ENCODE assay signal across 1 cellular context in the genomic region with DNA sequence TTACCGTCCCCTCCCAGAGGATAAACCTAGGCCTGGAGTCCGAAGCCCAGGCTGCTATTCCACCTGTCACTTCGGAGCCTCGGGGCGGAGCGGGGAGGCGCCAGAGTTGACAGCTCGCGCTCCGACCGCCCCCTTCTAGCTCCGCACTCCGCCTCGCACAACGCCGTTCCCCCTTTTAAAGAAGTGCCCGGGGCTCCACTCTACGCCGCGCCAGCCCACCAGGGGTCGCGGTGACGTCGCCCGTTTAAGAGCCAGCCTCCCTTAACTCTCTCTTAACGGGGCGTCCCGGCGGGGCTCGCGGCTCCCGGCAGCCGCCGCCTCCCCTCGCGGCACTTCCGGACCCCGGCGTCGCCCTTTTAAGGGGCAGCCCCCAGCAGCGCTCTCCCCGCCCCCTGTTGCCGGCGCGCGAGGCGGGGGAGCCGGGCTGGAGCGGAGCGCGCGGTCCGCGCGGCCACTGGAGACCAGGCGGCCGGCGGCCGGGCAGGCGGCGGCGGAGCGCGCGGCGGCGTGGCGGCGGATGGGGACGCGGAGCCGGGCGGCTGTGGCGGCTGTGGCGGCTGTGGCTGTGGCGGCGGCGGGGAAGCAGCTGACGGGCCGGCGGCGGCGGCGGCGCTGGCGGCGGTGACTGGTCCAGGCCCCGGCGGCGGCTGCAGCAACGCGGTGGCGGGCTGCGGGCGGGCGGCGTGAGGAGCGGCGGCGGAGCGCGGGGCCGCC.
TF ChIP-seq lines count a peak whose summit lies in the region.

Gene INAFM2, plus strand, starts transcription at position 454 of the 714 bp plus-strand sequence. CDS start 364 bp downstream, outside the sequence.

TF ChIP-seq in HepG2, 621 proteins besides CTCF, POLR2A, EP300 and RAD21 (continued from another document and continues in another):
- TF ChIP-seq GLMP (CRISPR knock-in tag; IDR thresholded peaks at IDR 0.05; ENCODE audit: borderline replicate concordance), result no peak
- TF ChIP-seq MEF2D (CRISPR knock-in tag; IDR thresholded peaks at IDR 0.05), result no peak
- peak; percentile 46; the same call in 1 of the 2 replicates for TF ChIP-seq PHF20 (CRISPR knock-in tag; IDR thresholded peaks at IDR 0.05)
- TF ChIP-seq, protein P1, sequence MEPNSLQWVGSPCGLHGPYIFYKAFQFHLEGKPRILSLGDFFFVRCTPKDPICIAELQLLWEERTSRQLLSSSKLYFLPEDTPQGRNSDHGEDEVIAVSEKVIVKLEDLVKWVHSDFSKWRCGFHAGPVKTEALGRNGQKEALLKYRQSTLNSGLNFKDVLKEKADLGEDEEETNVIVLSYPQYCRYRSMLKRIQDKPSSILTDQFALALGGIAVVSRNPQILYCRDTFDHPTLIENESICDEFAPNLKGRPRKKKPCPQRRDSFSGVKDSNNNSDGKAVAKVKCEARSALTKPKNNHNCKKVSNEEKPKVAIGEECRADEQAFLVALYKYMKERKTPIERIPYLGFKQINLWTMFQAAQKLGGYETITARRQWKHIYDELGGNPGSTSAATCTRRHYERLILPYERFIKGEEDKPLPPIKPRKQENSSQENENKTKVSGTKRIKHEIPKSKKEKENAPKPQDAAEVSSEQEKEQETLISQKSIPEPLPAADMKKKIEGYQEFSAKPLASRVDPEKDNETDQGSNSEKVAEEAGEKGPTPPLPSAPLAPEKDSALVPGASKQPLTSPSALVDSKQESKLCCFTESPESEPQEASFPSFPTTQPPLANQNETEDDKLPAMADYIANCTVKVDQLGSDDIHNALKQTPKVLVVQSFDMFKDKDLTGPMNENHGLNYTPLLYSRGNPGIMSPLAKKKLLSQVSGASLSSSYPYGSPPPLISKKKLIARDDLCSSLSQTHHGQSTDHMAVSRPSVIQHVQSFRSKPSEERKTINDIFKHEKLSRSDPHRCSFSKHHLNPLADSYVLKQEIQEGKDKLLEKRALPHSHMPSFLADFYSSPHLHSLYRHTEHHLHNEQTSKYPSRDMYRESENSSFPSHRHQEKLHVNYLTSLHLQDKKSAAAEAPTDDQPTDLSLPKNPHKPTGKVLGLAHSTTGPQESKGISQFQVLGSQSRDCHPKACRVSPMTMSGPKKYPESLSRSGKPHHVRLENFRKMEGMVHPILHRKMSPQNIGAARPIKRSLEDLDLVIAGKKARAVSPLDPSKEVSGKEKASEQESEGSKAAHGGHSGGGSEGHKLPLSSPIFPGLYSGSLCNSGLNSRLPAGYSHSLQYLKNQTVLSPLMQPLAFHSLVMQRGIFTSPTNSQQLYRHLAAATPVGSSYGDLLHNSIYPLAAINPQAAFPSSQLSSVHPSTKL (CRISPR knock-in tag; IDR thresholded peaks at IDR 0.05), result peak; percentile 48; the same call in 1 of the 2 replicates
- TF ChIP-seq ERF (CRISPR knock-in tag; IDR thresholded peaks at IDR 0.05), result peak; percentile 49; the same call in 1 of the 2 replicates
- TF ChIP-seq ZFX (CRISPR knock-in tag; IDR thresholded peaks at IDR 0.05; ENCODE audit: low read depth), result peak; percentile 60
- 0 out of 2 replicates have a peak, but pooled peaks have one; percentile 24 for TF ChIP-seq ZNF350 (CRISPR knock-in tag; IDR thresholded peaks at IDR 0.05; ENCODE audit: borderline replicate concordance, low read depth)
- TF ChIP-seq ETV5 (CRISPR knock-in tag; IDR thresholded peaks at IDR 0.05; ENCODE audit: borderline replicate concordance), result peak; percentile 85; the same call in 1 of the 2 replicates
- TF ChIP-seq, protein P2, sequence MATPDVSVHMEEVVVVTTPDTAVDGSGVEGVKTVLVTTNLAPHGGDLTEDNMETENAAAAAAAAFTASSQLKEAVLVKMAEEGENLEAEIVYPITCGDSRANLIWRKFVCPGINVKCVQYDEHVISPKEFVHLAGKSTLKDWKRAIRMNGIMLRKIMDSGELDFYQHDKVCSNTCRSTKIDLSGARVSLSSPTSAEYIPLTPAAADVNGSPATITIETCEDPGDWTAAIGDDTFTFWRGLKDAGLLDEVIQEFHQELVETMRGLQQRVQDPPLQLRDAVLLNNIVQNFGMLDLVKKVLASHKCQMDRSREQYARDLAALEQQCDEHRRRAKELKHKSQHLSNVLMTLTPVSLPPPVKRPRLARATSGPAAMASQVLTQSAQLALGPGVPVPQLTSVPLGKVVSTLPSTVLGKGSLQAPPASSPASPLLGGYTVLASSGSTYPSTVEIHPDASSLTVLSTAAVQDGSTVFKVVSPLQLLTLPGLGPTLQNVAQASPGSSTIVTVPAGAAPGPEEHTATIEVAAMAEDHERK (CRISPR knock-in tag; IDR thresholded peaks at IDR 0.05; ENCODE audit: low read depth), result 0 out of 2 replicates have a peak, but pooled peaks have one; percentile 50
- TF ChIP-seq ZNF484 (CRISPR knock-in tag; IDR thresholded peaks at IDR 0.05; ENCODE audit: borderline replicate concordance, low read depth), result no peak
- TF ChIP-seq ZNF557 (CRISPR knock-in tag; IDR thresholded peaks at IDR 0.05), result no peak
- TF ChIP-seq ZNF7 (CRISPR knock-in tag; IDR thresholded peaks at IDR 0.05), result no peak
- no peak for TF ChIP-seq ZFP36L2 (CRISPR knock-in tag; IDR thresholded peaks at IDR 0.05)
- TF ChIP-seq, protein P3, sequence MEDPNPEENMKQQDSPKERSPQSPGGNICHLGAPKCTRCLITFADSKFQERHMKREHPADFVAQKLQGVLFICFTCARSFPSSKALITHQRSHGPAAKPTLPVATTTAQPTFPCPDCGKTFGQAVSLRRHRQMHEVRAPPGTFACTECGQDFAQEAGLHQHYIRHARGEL (CRISPR knock-in tag; IDR thresholded peaks at IDR 0.05), result no peak
- no peak for TF ChIP-seq ATAD3A (CRISPR knock-in tag; IDR thresholded peaks at IDR 0.05)
- no peak for TF ChIP-seq PCBP1 (IDR thresholded peaks at IDR 0.05; ENCODE audit: borderline replicate concordance, low read depth, low read length)
- no peak; the same call in 1 of the 2 replicates for TF ChIP-seq FOXC1 (CRISPR knock-in tag; IDR thresholded peaks at IDR 0.05; ENCODE audit: borderline replicate concordance)
- 0 out of 2 replicates have a peak, but pooled peaks have one; percentile 19 for TF ChIP-seq PHF8 (CRISPR knock-in tag; IDR thresholded peaks at IDR 0.05)
- no peak for TF ChIP-seq MED8 (CRISPR knock-in tag; IDR thresholded peaks at IDR 0.05; ENCODE audit: insufficient replicate concordance)
- TF ChIP-seq FOSL1 (CRISPR knock-in tag; IDR thresholded peaks at IDR 0.05; ENCODE audit: borderline replicate concordance), result no peak
- no peak for TF ChIP-seq TBL1XR1 (IDR thresholded peaks at IDR 0.05; ENCODE audit: borderline replicate concordance, low read length, partially characterized antibody)
- TF ChIP-seq YY1 (IDR thresholded peaks at IDR 0.05; ENCODE audit: insufficient read depth, insufficient replicate concordance, low read depth, low read length), result peak; percentile 65
- no peak for TF ChIP-seq JARID2 (CRISPR knock-in tag; IDR thresholded peaks at IDR 0.05; ENCODE audit: insufficient replicate concordance)
- TF ChIP-seq ZNF136 (CRISPR knock-in tag; IDR thresholded peaks at IDR 0.05; ENCODE audit: low read depth), result no peak
- TF ChIP-seq TOE1 (CRISPR knock-in tag; IDR thresholded peaks at IDR 0.05), result peak; percentile 27; the same call in 1 of the 2 replicates
- TF ChIP-seq ZFP90 (CRISPR knock-in tag; IDR thresholded peaks at IDR 0.05; ENCODE audit: borderline replicate concordance), result peak; percentile 67; the same call in 1 of the 2 replicates
- peak; percentile 83; the same call in 1 of the 2 replicates for TF ChIP-seq SP5 (CRISPR knock-in tag; IDR thresholded peaks at IDR 0.05; ENCODE audit: borderline replicate concordance, low read depth)
- TF ChIP-seq NONO (IDR thresholded peaks at IDR 0.05), result no peak
- TF ChIP-seq NONO (CRISPR knock-in tag; conservative IDR thresholded peaks at IDR 0.05), result 0 out of 2 replicates have a peak, but pooled peaks have one; percentile 32
- peak; percentile 14; the same call in 1 of the 2 replicates for TF ChIP-seq NFYB (CRISPR knock-in tag; IDR thresholded peaks at IDR 0.05)
- no peak for TF ChIP-seq ZNF296 (CRISPR knock-in tag; conservative IDR thresholded peaks at IDR 0.05)
- TF ChIP-seq, protein P4, sequence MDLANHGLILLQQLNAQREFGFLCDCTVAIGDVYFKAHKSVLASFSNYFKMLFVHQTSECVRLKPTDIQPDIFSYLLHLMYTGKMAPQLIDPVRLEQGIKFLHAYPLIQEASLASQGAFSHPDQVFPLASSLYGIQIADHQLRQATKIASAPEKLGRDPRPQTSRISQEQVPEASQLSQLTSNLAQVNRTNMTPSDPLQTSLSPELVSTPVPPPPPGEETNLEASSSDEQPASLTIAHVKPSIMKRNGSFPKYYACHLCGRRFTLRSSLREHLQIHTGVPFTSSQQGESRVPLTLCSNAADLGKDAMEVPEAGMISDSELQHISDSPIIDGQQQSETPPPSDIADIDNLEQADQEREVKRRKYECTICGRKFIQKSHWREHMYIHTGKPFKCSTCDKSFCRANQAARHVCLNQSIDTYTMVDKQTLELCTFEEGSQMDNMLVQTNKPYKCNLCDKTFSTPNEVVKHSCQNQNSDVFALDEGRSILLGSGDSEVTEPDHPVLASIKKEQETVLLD (CRISPR knock-in tag; IDR thresholded peaks at IDR 0.05; ENCODE audit: low read depth), result no peak; the same call in none of the 2 replicates
- TF ChIP-seq ATF7 (IDR thresholded peaks at IDR 0.05), result no peak
- no peak for TF ChIP-seq ATF7 (CRISPR knock-in tag; IDR thresholded peaks at IDR 0.05)
- TF ChIP-seq, protein P5, sequence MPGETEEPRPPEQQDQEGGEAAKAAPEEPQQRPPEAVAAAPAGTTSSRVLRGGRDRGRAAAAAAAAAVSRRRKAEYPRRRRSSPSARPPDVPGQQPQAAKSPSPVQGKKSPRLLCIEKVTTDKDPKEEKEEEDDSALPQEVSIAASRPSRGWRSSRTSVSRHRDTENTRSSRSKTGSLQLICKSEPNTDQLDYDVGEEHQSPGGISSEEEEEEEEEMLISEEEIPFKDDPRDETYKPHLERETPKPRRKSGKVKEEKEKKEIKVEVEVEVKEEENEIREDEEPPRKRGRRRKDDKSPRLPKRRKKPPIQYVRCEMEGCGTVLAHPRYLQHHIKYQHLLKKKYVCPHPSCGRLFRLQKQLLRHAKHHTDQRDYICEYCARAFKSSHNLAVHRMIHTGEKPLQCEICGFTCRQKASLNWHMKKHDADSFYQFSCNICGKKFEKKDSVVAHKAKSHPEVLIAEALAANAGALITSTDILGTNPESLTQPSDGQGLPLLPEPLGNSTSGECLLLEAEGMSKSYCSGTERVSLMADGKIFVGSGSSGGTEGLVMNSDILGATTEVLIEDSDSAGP (CRISPR knock-in tag; IDR thresholded peaks at IDR 0.05; ENCODE audit: borderline replicate concordance), result peak; percentile 97
- no peak for TF ChIP-seq NBN (conservative IDR thresholded peaks at IDR 0.05)
- TF ChIP-seq, protein P6, sequence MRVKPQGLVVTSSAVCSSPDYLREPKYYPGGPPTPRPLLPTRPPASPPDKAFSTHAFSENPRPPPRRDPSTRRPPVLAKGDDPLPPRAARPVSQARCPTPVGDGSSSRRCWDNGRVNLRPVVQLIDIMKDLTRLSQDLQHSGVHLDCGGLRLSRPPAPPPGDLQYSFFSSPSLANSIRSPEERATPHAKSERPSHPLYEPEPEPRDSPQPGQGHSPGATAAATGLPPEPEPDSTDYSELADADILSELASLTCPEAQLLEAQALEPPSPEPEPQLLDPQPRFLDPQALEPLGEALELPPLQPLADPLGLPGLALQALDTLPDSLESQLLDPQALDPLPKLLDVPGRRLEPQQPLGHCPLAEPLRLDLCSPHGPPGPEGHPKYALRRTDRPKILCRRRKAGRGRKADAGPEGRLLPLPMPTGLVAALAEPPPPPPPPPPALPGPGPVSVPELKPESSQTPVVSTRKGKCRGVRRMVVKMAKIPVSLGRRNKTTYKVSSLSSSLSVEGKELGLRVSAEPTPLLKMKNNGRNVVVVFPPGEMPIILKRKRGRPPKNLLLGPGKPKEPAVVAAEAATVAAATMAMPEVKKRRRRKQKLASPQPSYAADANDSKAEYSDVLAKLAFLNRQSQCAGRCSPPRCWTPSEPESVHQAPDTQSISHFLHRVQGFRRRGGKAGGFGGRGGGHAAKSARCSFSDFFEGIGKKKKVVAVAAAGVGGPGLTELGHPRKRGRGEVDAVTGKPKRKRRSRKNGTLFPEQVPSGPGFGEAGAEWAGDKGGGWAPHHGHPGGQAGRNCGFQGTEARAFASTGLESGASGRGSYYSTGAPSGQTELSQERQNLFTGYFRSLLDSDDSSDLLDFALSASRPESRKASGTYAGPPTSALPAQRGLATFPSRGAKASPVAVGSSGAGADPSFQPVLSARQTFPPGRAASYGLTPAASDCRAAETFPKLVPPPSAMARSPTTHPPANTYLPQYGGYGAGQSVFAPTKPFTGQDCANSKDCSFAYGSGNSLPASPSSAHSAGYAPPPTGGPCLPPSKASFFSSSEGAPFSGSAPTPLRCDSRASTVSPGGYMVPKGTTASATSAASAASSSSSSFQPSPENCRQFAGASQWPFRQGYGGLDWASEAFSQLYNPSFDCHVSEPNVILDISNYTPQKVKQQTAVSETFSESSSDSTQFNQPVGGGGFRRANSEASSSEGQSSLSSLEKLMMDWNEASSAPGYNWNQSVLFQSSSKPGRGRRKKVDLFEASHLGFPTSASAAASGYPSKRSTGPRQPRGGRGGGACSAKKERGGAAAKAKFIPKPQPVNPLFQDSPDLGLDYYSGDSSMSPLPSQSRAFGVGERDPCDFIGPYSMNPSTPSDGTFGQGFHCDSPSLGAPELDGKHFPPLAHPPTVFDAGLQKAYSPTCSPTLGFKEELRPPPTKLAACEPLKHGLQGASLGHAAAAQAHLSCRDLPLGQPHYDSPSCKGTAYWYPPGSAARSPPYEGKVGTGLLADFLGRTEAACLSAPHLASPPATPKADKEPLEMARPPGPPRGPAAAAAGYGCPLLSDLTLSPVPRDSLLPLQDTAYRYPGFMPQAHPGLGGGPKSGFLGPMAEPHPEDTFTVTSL (CRISPR knock-in tag; IDR thresholded peaks at IDR 0.05; ENCODE audit: borderline replicate concordance), result no peak
- no peak for TF ChIP-seq FOSL2 (CRISPR knock-in tag; IDR thresholded peaks at IDR 0.05)
- no peak for TF ChIP-seq HCFC1 (IDR thresholded peaks at IDR 0.05; ENCODE audit: low read depth, low read length)
- no peak for TF ChIP-seq YEATS2 (CRISPR knock-in tag; IDR thresholded peaks at IDR 0.05; ENCODE audit: borderline replicate concordance)
- no peak for TF ChIP-seq ZNF430 (CRISPR knock-in tag; IDR thresholded peaks at IDR 0.05)
- no peak for TF ChIP-seq RORA (CRISPR knock-in tag; IDR thresholded peaks at IDR 0.05)
- TF ChIP-seq, protein P7, sequence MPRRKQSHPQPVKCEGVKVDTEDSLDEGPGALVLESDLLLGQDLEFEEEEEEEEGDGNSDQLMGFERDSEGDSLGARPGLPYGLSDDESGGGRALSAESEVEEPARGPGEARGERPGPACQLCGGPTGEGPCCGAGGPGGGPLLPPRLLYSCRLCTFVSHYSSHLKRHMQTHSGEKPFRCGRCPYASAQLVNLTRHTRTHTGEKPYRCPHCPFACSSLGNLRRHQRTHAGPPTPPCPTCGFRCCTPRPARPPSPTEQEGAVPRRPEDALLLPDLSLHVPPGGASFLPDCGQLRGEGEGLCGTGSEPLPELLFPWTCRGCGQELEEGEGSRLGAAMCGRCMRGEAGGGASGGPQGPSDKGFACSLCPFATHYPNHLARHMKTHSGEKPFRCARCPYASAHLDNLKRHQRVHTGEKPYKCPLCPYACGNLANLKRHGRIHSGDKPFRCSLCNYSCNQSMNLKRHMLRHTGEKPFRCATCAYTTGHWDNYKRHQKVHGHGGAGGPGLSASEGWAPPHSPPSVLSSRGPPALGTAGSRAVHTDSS (CRISPR knock-in tag; conservative IDR thresholded peaks at IDR 0.05), result no peak
- no peak for TF ChIP-seq ZFAT (CRISPR knock-in tag; conservative IDR thresholded peaks at IDR 0.05)
- TF ChIP-seq FOXA3 (CRISPR knock-in tag; IDR thresholded peaks at IDR 0.05), result peak; percentile 22; the same call in 1 of the 2 replicates
